9 cellular contexts compared by ENCODE assay signal in genomic region chr12:2957816-2958431, GRCh38. TPM values are rescaled to one million over a fixed set of nuclear protein-coding genes. Genes with fewer than 3 reads are reported as not detected.
DNase-seq lines count a peak whose midpoint lies in the region; ATAC-seq and TF ChIP-seq lines count a peak whose summit lies in the region.
"Had no signal": no experiment of that assay in that cellular context is flagged by ENCODE, and none has a peak within 500 bp of the region (broad histone marks: within the 10 kb centered on the region; RNA-seq: fewer than 3 reads in every experiment).

No MANE protein-coding gene starts in this region.

- no peaks in the 10 kb centered on the region for H3K27me3 ChIP-seq in hepatocyte

- H3K79me2 ChIP-seq in hepatocyte = peaks cover 4% of the 10 kb centered on the region

- 64% methylated on average over 11 of the region's 11 CpGs for WGBS in hepatocyte (ENCODE audit: low lambda C conversion rate, missing lambda C conversion rate)

- H3K9me2 ChIP-seq in hepatocyte (replicated peaks; ENCODE audit: insufficient read depth) = no peaks in the 10 kb centered on the region

- intact Hi-C loops in activated CD4-positive, alpha-beta T cell treated with anti-CD3 and anti-CD28 coated beads for 36 hours (cut with DNase I, micrococcal nuclease) = loop anchor here in 1 of 2 experiments (2.0 kb wide), 1 partner anchor 67 kb away; the partner anchor contains the start of gene TULP3
- intact Hi-C loops in activated B cell treated with CpG ODN at 0.5 μM for 24 hours (cut with micrococcal nuclease) = no loop called here

- H4K20me1 ChIP-seq in hepatocyte (ENCODE audit: insufficient read depth, poor library complexity, severe bottlenecking) = no peaks in the 10 kb centered on the region

- peaks cover 47% of the 10 kb centered on the region for H3K27me3 Mint-ChIP-seq in activated CD4-positive, alpha-beta T cell treated with anti-CD3 and anti-CD28 coated beads for 36 hours
- H3K27me3 Mint-ChIP-seq in activated B cell treated with CpG ODN at 0.5 μM for 24 hours = peaks cover 39% of the 10 kb centered on the region

- no peaks in the 10 kb centered on the region for H3K9me3 ChIP-seq in hepatocyte (ENCODE audit: low read depth)

- peak overlapping the region; percentile 88 for H3K27ac ChIP-seq in hepatocyte

- no peaks in the 10 kb centered on the region for H3K9me3 Mint-ChIP-seq in activated CD4-positive, alpha-beta T cell treated with anti-CD3 and anti-CD28 coated beads for 36 hours (ENCODE audit: low read depth)
- no peaks in the 10 kb centered on the region for H3K9me3 Mint-ChIP-seq in activated B cell treated with CpG ODN at 0.5 μM for 24 hours
- no peaks in the 10 kb centered on the region for H3K9me3 Mint-ChIP-seq in stimulated activated effector memory CD8-positive, alpha-beta T cell treated with anti-CD3 and anti-CD28 coated beads, Interleukin-12 subunit alpha, Interleukin-12 subunit beta, amount 100 ng/mL, for 72 hours

- peaks cover 22% of the 10 kb centered on the region for H3K4me1 ChIP-seq in hepatocyte (ENCODE audit: insufficient read depth)

- no peak for TF ChIP-seq CTCF in activated B cell treated with CpG ODN at 0.5 μM for 24 hours (IDR thresholded peaks at IDR 0.05)
- TF ChIP-seq CTCF in hepatocyte (IDR thresholded peaks at IDR 0.05; ENCODE audit: poor library complexity) = no peak

- DNase-seq in activated CD4-positive, alpha-beta T cell treated with anti-CD3 and anti-CD28 coated beads for 36 hours = no peak
- no peak for DNase-seq in activated CD4-positive, alpha-beta T cell treated with anti-CD3 and anti-CD28 coated beads for 4 hours
- no peak for DNase-seq in activated B cell treated with CpG ODN at 0.5 μM for 24 hours
- DNase-seq in hepatocyte (ENCODE audit: low spot score) = no peak
- no peak for DNase-seq in stimulated activated effector memory CD8-positive, alpha-beta T cell treated with anti-CD3 and anti-CD28 coated beads, Interleukin-12 subunit alpha, Interleukin-12 subunit beta, amount 100 ng/mL, for 72 hours (ENCODE audit: low spot score in 2 of 2)
- DNase-seq in activated T-cell treated with anti-CD3 and anti-CD28 coated beads, Interleukin-2, amount 50 U/mL, for 48 hours = no peak
- DNase-seq in NCI-H748 treated with DMSO at 0.1 percent for 48 hours (lab: John Stamatoyannopoulos, UW) = no peak
- DNase-seq: erythroblast had no signal

- H3K27ac Mint-ChIP-seq in activated CD4-positive, alpha-beta T cell treated with anti-CD3 and anti-CD28 coated beads for 36 hours = no peak overlapping the region
- no peak overlapping the region for H3K27ac Mint-ChIP-seq in activated B cell treated with CpG ODN at 0.5 μM for 24 hours
- no peak overlapping the region for H3K27ac Mint-ChIP-seq in stimulated activated effector memory CD8-positive, alpha-beta T cell treated with anti-CD3 and anti-CD28 coated beads, Interleukin-12 subunit alpha, Interleukin-12 subunit beta, amount 100 ng/mL, for 72 hours

- H3K36me3 ChIP-seq in hepatocyte (replicated peaks; ENCODE audit: insufficient read depth, low read depth) = no peaks in the 10 kb centered on the region

- peak overlapping the region; percentile 78 for H2AFZ ChIP-seq in hepatocyte

- POLR2A ChIA-PET in activated CD4-positive, alpha-beta T cell treated with anti-CD3 and anti-CD28 coated beads for 36 hours (lab: Charles Lee) = interaction anchor here (0.6 to 0.7 kb wide), 2 partner anchors 35 to 72 kb away, joined by 3 read pairs; no protein-coding TSS in a partner anchor
- POLR2A ChIA-PET in activated B cell treated with CpG ODN at 0.5 μM for 24 hours (lab: Charles Lee) = no interaction called here

- H3K4me3 Mint-ChIP-seq in activated CD4-positive, alpha-beta T cell treated with anti-CD3 and anti-CD28 coated beads for 36 hours = peak overlapping the region; percentile 61
- H3K4me3 Mint-ChIP-seq in activated B cell treated with CpG ODN at 0.5 μM for 24 hours = peak overlapping the region; percentile 66
- peak overlapping the region; percentile 74 for H3K4me3 Mint-ChIP-seq in stimulated activated effector memory CD8-positive, alpha-beta T cell treated with anti-CD3 and anti-CD28 coated beads, Interleukin-12 subunit alpha, Interleukin-12 subunit beta, amount 100 ng/mL, for 72 hours

- peak overlapping the region; percentile 97 for H3K4me2 ChIP-seq in hepatocyte

- peaks cover 18% of the 10 kb centered on the region for H3K4me1 Mint-ChIP-seq in activated CD4-positive, alpha-beta T cell treated with anti-CD3 and anti-CD28 coated beads for 36 hours
- peaks cover 17% of the 10 kb centered on the region for H3K4me1 Mint-ChIP-seq in activated B cell treated with CpG ODN at 0.5 μM for 24 hours
- H3K4me1 Mint-ChIP-seq in stimulated activated effector memory CD8-positive, alpha-beta T cell treated with anti-CD3 and anti-CD28 coated beads, Interleukin-12 subunit alpha, Interleukin-12 subunit beta, amount 100 ng/mL, for 72 hours = peaks cover 16% of the 10 kb centered on the region

- no peak for ATAC-seq in activated CD4-positive, alpha-beta T cell treated with anti-CD3 and anti-CD28 coated beads for 36 hours
- ATAC-seq in activated B cell treated with CpG ODN at 0.5 μM for 24 hours (ENCODE audit: low read depth) = no peak
- no peak for ATAC-seq in stimulated activated effector memory CD8-positive, alpha-beta T cell treated with anti-CD3 and anti-CD28 coated beads, Interleukin-12 subunit alpha, Interleukin-12 subunit beta, amount 100 ng/mL, for 72 hours
- no peak for ATAC-seq in HG02642 (IDR thresholded peaks at IDR 0.05; ENCODE audit: poor library complexity, unreplicated experiment)

- H3K36me3 Mint-ChIP-seq in activated CD4-positive, alpha-beta T cell treated with anti-CD3 and anti-CD28 coated beads for 36 hours (ENCODE audit: low read depth) = no peaks in the 10 kb centered on the region
- H3K36me3 Mint-ChIP-seq in activated B cell treated with CpG ODN at 0.5 μM for 24 hours (ENCODE audit: low read depth) = no peaks in the 10 kb centered on the region
- H3K36me3 Mint-ChIP-seq in stimulated activated effector memory CD8-positive, alpha-beta T cell treated with anti-CD3 and anti-CD28 coated beads, Interleukin-12 subunit alpha, Interleukin-12 subunit beta, amount 100 ng/mL, for 72 hours = no peaks in the 10 kb centered on the region

- CTCF ChIA-PET in activated CD4-positive, alpha-beta T cell treated with anti-CD3 and anti-CD28 coated beads for 36 hours (lab: Charles Lee) = interaction anchor here (0.6 kb wide), 2 partner anchors 27 to 312 kb away, joined by 3 read pairs; no protein-coding TSS in a partner anchor
- CTCF ChIA-PET in activated B cell treated with CpG ODN at 0.5 μM for 24 hours (lab: Charles Lee) = no interaction called here

- H3K4me3 ChIP-seq in hepatocyte = peak overlapping the region; percentile 61

RNA-seq across cellular contexts. Expression of gene TEAD4, which starts 1.3 kb away (rescaled TPM):
- total RNA-seq in activated CD4-positive, alpha-beta T cell treated with anti-CD3 and anti-CD28 coated beads for 36 hours = 1 to 10 TPM; 7.2 to 9.0 TPM
- total RNA-seq in activated B cell treated with CpG ODN at 0.5 μM for 24 hours = 0.27 TPM in 1 of 2 replicates, not detected in the other
- total RNA-seq in hepatocyte = 5.5 and 8.3 TPM in 2 replicates
- 12.0 and 12.7 TPM in 2 replicates for polyA plus RNA-seq in hepatocyte
